Comparison of ENCODE assay signal across 11 cellular contexts in the genomic region with DNA sequence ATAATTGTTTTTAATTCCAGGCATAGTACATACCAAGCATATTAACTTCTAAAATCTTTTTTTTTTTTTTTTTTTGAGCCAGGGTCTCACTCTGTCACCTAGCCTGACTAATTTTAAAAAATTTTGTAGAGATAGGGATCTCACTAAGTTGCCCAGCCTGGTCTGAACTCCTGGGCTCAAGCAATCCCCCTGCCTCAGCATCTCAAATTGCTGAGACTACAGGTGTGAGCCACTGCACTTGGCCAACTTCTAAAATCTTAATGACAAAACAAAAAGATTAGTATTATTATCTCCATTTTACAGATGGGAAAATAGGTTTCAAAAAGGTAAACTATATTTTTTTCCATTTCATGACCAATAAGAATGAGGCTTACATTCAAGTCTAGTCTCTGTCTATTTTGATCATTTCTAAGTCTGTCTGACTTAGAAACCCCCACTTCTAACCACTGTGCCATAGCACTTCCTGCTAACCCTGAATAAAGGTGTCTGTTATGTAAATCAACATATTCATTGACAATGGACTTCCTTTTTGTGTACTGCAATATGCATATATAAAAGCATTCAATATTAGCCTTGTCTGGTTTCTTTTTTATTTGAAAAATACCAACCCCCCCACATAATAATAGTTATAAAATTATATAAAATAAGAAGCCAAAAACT. TPM values are rescaled to one million over a fixed set of nuclear protein-coding genes. Genes with fewer than 3 reads are reported as not detected.
A peak's percentile ranks its signal among the peaks of the same experiment; 100 is the strongest.
DNase-seq lines count a peak whose midpoint lies in the region; ATAC-seq and TF ChIP-seq lines count a peak whose summit lies in the region.
"Had no signal": no experiment of that assay in that cellular context is flagged by ENCODE, and none has a peak within 500 bp of the region (broad histone marks: within the 10 kb centered on the region; RNA-seq: fewer than 3 reads in every experiment).

No MANE protein-coding gene starts in this region.

- no peaks in the 10 kb centered on the region for H3K4me1 ChIP-seq in Peyer's patch
- H3K4me1 ChIP-seq: sigmoid colon had no signal

- no peaks in the 10 kb centered on the region for H3K9me3 ChIP-seq in Peyer's patch
- H3K9me3 ChIP-seq: sigmoid colon had no signal

- no peak overlapping the region for H3K27ac Mint-ChIP-seq in memory B cell
- H3K27ac Mint-ChIP-seq in progenitor cell of endocrine pancreas, result no peak overlapping the region

- H3K27me3 ChIP-seq in Peyer's patch, result no peaks in the 10 kb centered on the region
- H3K27me3 ChIP-seq: foreskin keratinocyte, sigmoid colon had no signal

- H3K9me3 Mint-ChIP-seq in memory B cell, result no peaks in the 10 kb centered on the region
- H3K9me3 Mint-ChIP-seq in progenitor cell of endocrine pancreas (ENCODE audit: low read depth), result no peaks in the 10 kb centered on the region

- intact Hi-C loops in left ventricle myocardium superior (cut with micrococcal nuclease), result no loop called here

- H3K4me3 ChIP-seq in Peyer's patch, result no peak overlapping the region
- H3K4me3 ChIP-seq: sigmoid colon had no signal

- H3K4me1 Mint-ChIP-seq in memory B cell (peaks cover 5% of the 10 kb centered on the region), progenitor cell of endocrine pancreas (ENCODE audit: low read depth) (peaks cover 3% of the 10 kb centered on the region)

- TF ChIP-seq CTCF in Peyer's patch (IDR thresholded peaks at IDR 0.05) (no peak), progenitor cell of endocrine pancreas (IDR thresholded peaks at IDR 0.05; ENCODE audit: unreplicated experiment) (no peak)

- DNase-seq in KG1 (lab: John Stamatoyannopoulos, UW) (peak; percentile 41), memory B cell (ENCODE audit: low spot score in 2 of 2) (peak in 1 of 2 donors; percentile 48), Peyer's patch (no peak), progenitor cell of endocrine pancreas (ENCODE audit: low spot score, unreplicated experiment) (no peak), LoVo (ENCODE audit: low spot score) (no peak), left ventricle myocardium superior (no peak)
- DNase-seq: foreskin keratinocyte, NCI-H446, sigmoid colon had no signal

- no peaks in the 10 kb centered on the region for H3K36me3 Mint-ChIP-seq in memory B cell
- H3K36me3 Mint-ChIP-seq in progenitor cell of endocrine pancreas (ENCODE audit: insufficient read depth), result no peaks in the 10 kb centered on the region

- H3K4me3 Mint-ChIP-seq in memory B cell (no peak overlapping the region), progenitor cell of endocrine pancreas (ENCODE audit: low read depth) (no peak overlapping the region)

- H3K36me3 ChIP-seq in Peyer's patch, result no peaks in the 10 kb centered on the region
- H3K36me3 ChIP-seq: sigmoid colon had no signal

- ATAC-seq in GM18858 (IDR thresholded peaks at IDR 0.05; ENCODE audit: unreplicated experiment), result peak; percentile 87
- ATAC-seq in HG02610 (IDR thresholded peaks at IDR 0.05; ENCODE audit: unreplicated experiment), result peak; percentile 56
- ATAC-seq in memory B cell (ENCODE audit: low read depth), result peak; percentile 100
- no peak for ATAC-seq in left ventricle myocardium superior
- ATAC-seq: foreskin keratinocyte had no signal

- TF ChIP-seq POLR2A in Peyer's patch (IDR thresholded peaks at IDR 0.05), result no peak

- H3K27me3 Mint-ChIP-seq in memory B cell (peaks cover 7% of the 10 kb centered on the region), progenitor cell of endocrine pancreas (peaks cover 9% of the 10 kb centered on the region)

- no peak overlapping the region for H3K27ac ChIP-seq in Peyer's patch
- H3K27ac ChIP-seq: foreskin keratinocyte, sigmoid colon had no signal

RNA-seq across cellular contexts. Expression of gene ZEB2, which starts 28.7 kb away (rescaled TPM):
- 100 to 1,000 TPM in 1 of 4 donors, 10 to 100 TPM in 3; 12.4 to 149 (median 29.9) TPM for total RNA-seq in Peyer's patch
- 0.07 and 0.49 TPM in 2 replicates for total RNA-seq in progenitor cell of endocrine pancreas
- total RNA-seq in left ventricle myocardium superior, result 83.2 TPM
